In genomic region chr1:15618685-15619525, GRCh38 we compare ENCODE assay signal across 8 cellular contexts. TPM values are rescaled to one million over a fixed set of nuclear protein-coding genes. Genes with fewer than 3 reads are reported as not detected.
DNase-seq lines count a peak whose midpoint lies in the region; ATAC-seq and TF ChIP-seq lines count a peak whose summit lies in the region.

No MANE protein-coding gene starts in this region.

- H3T11ph ChIP-seq in H9 (ENCODE audit: low read length): no peak overlapping the region

- H4K91ac ChIP-seq in H9 (ENCODE audit: insufficient read length, low read depth, low read length): no peak overlapping the region

- H3K27me3 Mint-ChIP-seq in H9 (ENCODE audit: low read depth): no peaks in the 10 kb centered on the region

- H2BK15ac ChIP-seq in H9 (ENCODE audit: low read depth, low read length): no peak overlapping the region

- H3K4me2 ChIP-seq in H9 (ENCODE audit: insufficient read depth, insufficient read length, low read length): peak overlapping the region; percentile 83

- peak overlapping the region; percentile 74 to 80 (median 79); a peak in 4 of 7 replicates for H3K27ac Mint-ChIP-seq in H9

- intact Hi-C loops in psoas muscle (cut with DNase I): loop anchor here in 1 of 2 donors (5.0 kb wide), 1 partner anchor 92 kb away; the partner anchor contains the start of gene DNAJC16

- H3K4me3 ChIP-seq in RWPE2 (ENCODE audit: severe bottlenecking) (peak overlapping the region; percentile 96), psoas muscle (peak overlapping the region; percentile 83)

- H2AK5ac ChIP-seq in H9 (ENCODE audit: insufficient read length, low read length): no peak overlapping the region

- H3K79me2 ChIP-seq in H9 (ENCODE audit: insufficient read depth, low read length): peaks cover 38% of the 10 kb centered on the region; the same call in 1 of the 2 replicates

- H3K27me3 ChIP-seq in H9 (ENCODE audit: insufficient read depth, low read length): no peaks in the 10 kb centered on the region
- H3K27me3 ChIP-seq in RWPE2 (ENCODE audit: insufficient read depth, poor library complexity, severe bottlenecking): no peaks in the 10 kb centered on the region
- H3K27me3 ChIP-seq in psoas muscle (ENCODE audit: insufficient read depth in 3 of 3, low read length in 2 of 3): no peaks in the 10 kb centered on the region

- H3K36me3 ChIP-seq in RWPE2 (ENCODE audit: low read depth) (peaks cover 15% of the 10 kb centered on the region), psoas muscle (ENCODE audit: insufficient read depth in 1 of 2, low read depth in 1 of 2) (no peaks in the 10 kb centered on the region)

- WGBS in H9 (ENCODE audit: extremely low coverage, insufficient read length, low lambda C conversion rate): no CpG with 5 or more reads among the region's 26 CpGs
- WGBS in psoas muscle, 3 donors: 68 to 74% (median 72%) methylated on average over 26 of the region's 26 CpGs

- no peak overlapping the region for H2BK120ac ChIP-seq in H9 (ENCODE audit: low read depth, low read length, poor library complexity, severe bottlenecking)

- peak overlapping the region; percentile 74 for H3K9ac ChIP-seq in H9 (ENCODE audit: extremely low read depth, insufficient read length, low read length)

- H3K27ac ChIP-seq in H9 (ENCODE audit: insufficient read length, low read depth, low read length) (no peak overlapping the region), RWPE2 (ENCODE audit: poor library complexity, severe bottlenecking) (peak overlapping the region; percentile 91), psoas muscle (peak overlapping the region; percentile 99)

- no peaks in the 10 kb centered on the region for H3K79me1 ChIP-seq in H9 (ENCODE audit: insufficient read depth, low read depth, low read length, poor library complexity, severe bottlenecking)

- no peak overlapping the region for H3K23ac ChIP-seq in H9 (ENCODE audit: insufficient read length, low read depth, low read length)

- H3K4me3 Mint-ChIP-seq in H9: peak overlapping the region; percentile 88 to 98

- no peak overlapping the region for H2AFZ ChIP-seq in H9 (ENCODE audit: low read length)

- H3K36me3 Mint-ChIP-seq in H9 (ENCODE audit: insufficient read depth in 1 of 3, low read depth in 3 of 3): peaks cover 0 to 3% (median 2%) of the 10 kb centered on the region in 3 experiments; a peak in 4 of 7 replicates

- H3K4me1 ChIP-seq in H9 (ENCODE audit: insufficient read depth, low read length): peaks cover 4% of the 10 kb centered on the region
- peaks cover 27% of the 10 kb centered on the region for H3K4me1 ChIP-seq in RWPE2 (ENCODE audit: insufficient read depth, poor library complexity, severe bottlenecking)
- peaks cover 49% of the 10 kb centered on the region for H3K4me1 ChIP-seq in psoas muscle

- no peak overlapping the region for H4K8ac ChIP-seq in H9 (replicated peaks; ENCODE audit: insufficient read length, low read depth, low read length)

- DNase-seq in H9 (no peak), RWPE2 (ENCODE audit: low spot score) (no peak), fibroblast of gingiva (ENCODE audit: low read depth) (peak; percentile 87), psoas muscle (no peak), SW480 (ENCODE audit: low spot score) (no peak), C1 segment of cervical spinal cord (lab: John Stamatoyannopoulos, UW) (no peak), NCI-H526 (lab: John Stamatoyannopoulos, UW) (no peak)

- H3K56ac ChIP-seq in H9 (ENCODE audit: insufficient read length, low read depth, low read length): no peak overlapping the region

- H2BK20ac ChIP-seq in H9 (ENCODE audit: low read depth, low read length, poor library complexity, severe bottlenecking): no peak overlapping the region

- no peak overlapping the region for H3K4ac ChIP-seq in H9 (ENCODE audit: low read depth, low read length)

- H3K23me2 ChIP-seq in H9 (ENCODE audit: insufficient read length, low read depth, low read length, poor library complexity, severe bottlenecking): peaks cover 6% of the 10 kb centered on the region

- no peaks in the 10 kb centered on the region for H4K20me1 ChIP-seq in H9 (ENCODE audit: control insufficient read depth, insufficient read depth, insufficient read length)

- H3K9me3 ChIP-seq in H9 (ENCODE audit: control insufficient read depth, low read depth, low read length) (no peaks in the 10 kb centered on the region), RWPE2 (ENCODE audit: severe bottlenecking) (no peaks in the 10 kb centered on the region), psoas muscle (no peaks in the 10 kb centered on the region)

- H3K14ac ChIP-seq in H9 (ENCODE audit: insufficient read depth, low read length): no peak overlapping the region

- no peak overlapping the region for H4K5ac ChIP-seq in H9 (ENCODE audit: insufficient read length, low read depth, low read length)

- TF ChIP-seq CTCF in H9 (conservative IDR thresholded peaks at IDR 0.05) (no peak), RWPE2 (IDR thresholded peaks at IDR 0.05; ENCODE audit: poor library complexity, severe bottlenecking) (no peak), psoas muscle (IDR thresholded peaks at IDR 0.05) (no peak)

- H3K9me3 Mint-ChIP-seq in H9: no peaks in the 10 kb centered on the region

- no peak overlapping the region for H2BK5ac ChIP-seq in H9 (ENCODE audit: insufficient read length, low read length)

- no peak overlapping the region for H2BK12ac ChIP-seq in H9 (ENCODE audit: insufficient read length, low read depth, low read length)

- H3K4me1 Mint-ChIP-seq in H9: peaks cover 19 to 25% of the 10 kb centered on the region in 2 experiments

- no peak overlapping the region for H3K18ac ChIP-seq in H9 (ENCODE audit: insufficient read length, low read depth, low read length)

- no peak for ATAC-seq in RWPE2 (ENCODE audit: low read depth)
- no peak for ATAC-seq in psoas muscle
- no peak for ATAC-seq in HG03135 (IDR thresholded peaks at IDR 0.05; ENCODE audit: unreplicated experiment)

RNA-seq across cellular contexts. Expression of gene DDI2, which starts 1.6 kb away (rescaled TPM):
- 45.0 and 51.0 TPM in 2 replicates for total RNA-seq in H9 (2021)
- total RNA-seq in psoas muscle: 10 to 100 TPM; 23.8 to 80.2 (median 39.5) TPM
- 10 to 100 TPM in 2 of 3 donors, 1 to 10 TPM in 1; 4.8 to 35.4 (median 18.7) TPM for polyA plus RNA-seq in psoas muscle

RNA-seq across cellular contexts. Expression of gene AGMAT, which starts 34.1 kb away (rescaled TPM):
- total RNA-seq in H9 (2021) (4.0 TPM in 2 replicates), psoas muscle (10 to 100 TPM in 1 of 4 donors, 1 to 10 TPM in 3; 2.6 to 12.6 (median 3.4) TPM)
- 1 to 10 TPM; 2.6 to 8.1 (median 7.2) TPM for polyA plus RNA-seq in psoas muscle
